1 cellular context compared by ENCODE assay signal in the genomic region with DNA sequence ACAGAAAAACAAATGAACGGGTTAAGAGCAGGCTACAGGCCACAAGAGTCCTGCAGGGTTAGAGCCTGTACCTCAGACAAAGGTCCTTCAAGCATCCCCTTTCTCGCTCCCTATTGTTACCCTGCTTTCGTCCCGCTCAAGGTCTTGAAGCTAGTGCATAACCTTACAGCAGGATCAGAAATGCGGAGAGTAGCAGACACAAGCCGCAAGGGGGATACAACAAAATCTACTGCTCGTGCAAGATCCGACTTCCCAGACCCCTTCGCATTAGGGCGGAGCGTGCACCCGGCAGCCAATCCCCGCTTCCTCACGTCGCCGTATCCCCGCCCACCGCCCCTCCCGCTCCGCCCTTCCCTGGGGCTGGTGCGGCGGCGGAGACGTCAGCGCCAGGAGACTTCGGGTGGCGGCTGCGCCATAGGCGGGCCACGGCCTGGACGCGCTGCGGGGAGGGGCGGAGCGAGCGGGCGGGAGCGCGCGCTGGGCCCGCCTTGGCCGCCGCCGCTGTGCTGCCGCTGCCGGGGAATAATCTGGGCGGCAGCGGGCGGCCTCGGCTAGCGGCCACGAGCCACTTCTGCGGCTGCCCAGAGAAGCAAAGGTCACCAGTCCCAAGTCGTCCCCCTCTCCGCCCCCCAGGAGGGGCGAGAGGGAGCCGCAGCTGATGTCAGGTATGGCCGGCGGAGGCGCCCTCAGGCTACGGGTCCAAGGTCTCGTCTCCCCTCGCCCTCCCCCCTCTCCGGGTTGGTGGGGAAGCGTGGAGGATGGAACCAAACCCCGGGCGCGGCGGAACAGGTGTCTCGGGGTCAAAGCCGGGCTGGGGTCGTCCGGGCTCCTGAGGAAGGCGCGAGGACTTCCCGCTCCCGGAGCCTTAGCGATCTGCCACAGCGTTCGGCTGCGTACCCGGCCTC.
TF ChIP-seq lines count a peak whose summit lies in the region.

A gene (plus strand): TSS at position 389 of the 905 bp plus-strand sequence. CDS start 51,776 bp downstream, outside the sequence.

TF ChIP-seq in HepG2, 621 proteins besides CTCF, POLR2A, EP300 and RAD21 (continued from another document and continues in another):
- TF ChIP-seq, protein P1, sequence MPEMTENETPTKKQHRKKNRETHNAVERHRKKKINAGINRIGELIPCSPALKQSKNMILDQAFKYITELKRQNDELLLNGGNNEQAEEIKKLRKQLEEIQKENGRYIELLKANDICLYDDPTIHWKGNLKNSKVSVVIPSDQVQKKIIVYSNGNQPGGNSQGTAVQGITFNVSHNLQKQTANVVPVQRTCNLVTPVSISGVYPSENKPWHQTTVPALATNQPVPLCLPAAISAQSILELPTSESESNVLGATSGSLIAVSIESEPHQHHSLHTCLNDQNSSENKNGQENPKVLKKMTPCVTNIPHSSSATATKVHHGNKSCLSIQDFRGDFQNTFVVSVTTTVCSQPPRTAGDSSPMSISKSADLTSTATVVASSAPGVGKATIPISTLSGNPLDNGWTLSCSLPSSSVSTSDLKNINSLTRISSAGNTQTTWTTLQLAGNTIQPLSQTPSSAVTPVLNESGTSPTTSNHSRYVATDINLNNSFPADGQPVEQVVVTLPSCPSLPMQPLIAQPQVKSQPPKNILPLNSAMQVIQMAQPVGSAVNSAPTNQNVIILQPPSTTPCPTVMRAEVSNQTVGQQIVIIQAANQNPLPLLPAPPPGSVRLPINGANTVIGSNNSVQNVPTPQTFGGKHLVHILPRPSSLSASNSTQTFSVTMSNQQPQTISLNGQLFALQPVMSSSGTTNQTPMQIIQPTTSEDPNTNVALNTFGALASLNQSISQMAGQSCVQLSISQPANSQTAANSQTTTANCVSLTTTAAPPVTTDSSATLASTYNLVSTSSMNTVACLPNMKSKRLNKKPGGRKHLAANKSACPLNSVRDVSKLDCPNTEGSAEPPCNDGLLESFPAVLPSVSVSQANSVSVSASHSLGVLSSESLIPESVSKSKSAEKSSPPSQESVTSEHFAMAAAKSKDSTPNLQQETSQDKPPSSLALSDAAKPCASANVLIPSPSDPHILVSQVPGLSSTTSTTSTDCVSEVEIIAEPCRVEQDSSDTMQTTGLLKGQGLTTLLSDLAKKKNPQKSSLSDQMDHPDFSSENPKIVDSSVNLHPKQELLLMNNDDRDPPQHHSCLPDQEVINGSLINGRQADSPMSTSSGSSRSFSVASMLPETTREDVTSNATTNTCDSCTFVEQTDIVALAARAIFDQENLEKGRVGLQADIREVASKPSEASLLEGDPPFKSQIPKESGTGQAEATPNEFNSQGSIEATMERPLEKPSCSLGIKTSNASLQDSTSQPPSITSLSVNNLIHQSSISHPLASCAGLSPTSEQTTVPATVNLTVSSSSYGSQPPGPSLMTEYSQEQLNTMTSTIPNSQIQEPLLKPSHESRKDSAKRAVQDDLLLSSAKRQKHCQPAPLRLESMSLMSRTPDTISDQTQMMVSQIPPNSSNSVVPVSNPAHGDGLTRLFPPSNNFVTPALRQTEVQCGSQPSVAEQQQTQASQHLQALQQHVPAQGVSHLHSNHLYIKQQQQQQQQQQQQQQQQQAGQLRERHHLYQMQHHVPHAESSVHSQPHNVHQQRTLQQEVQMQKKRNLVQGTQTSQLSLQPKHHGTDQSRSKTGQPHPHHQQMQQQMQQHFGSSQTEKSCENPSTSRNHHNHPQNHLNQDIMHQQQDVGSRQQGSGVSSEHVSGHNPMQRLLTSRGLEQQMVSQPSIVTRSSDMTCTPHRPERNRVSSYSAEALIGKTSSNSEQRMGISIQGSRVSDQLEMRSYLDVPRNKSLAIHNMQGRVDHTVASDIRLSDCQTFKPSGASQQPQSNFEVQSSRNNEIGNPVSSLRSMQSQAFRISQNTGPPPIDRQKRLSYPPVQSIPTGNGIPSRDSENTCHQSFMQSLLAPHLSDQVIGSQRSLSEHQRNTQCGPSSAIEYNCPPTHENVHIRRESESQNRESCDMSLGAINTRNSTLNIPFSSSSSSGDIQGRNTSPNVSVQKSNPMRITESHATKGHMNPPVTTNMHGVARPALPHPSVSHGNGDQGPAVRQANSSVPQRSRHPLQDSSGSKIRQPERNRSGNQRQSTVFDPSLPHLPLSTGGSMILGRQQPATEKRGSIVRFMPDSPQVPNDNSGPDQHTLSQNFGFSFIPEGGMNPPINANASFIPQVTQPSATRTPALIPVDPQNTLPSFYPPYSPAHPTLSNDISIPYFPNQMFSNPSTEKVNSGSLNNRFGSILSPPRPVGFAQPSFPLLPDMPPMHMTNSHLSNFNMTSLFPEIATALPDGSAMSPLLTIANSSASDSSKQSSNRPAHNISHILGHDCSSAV (CRISPR knock-in tag; IDR thresholded peaks at IDR 0.05; ENCODE audit: borderline replicate concordance): no peak
- TF ChIP-seq GTF3A (CRISPR knock-in tag; conservative IDR thresholded peaks at IDR 0.05) (0 out of 2 replicates have a peak, but pooled peaks have one; percentile 33), ZBTB38 (CRISPR knock-in tag; IDR thresholded peaks at IDR 0.05) (peak; percentile 26), TBX3 (IDR thresholded peaks at IDR 0.05; ENCODE audit: borderline replicate concordance) (peak; percentile 76; the same call in 1 of the 2 replicates), ZNF724P (CRISPR knock-in tag; IDR thresholded peaks at IDR 0.05; ENCODE audit: borderline replicate concordance) (peak; percentile 83; the same call in 1 of the 2 replicates), GATA4 (IDR thresholded peaks at IDR 0.05; ENCODE audit: borderline replicate concordance, low read depth) (peak; percentile 32; the same call in 1 of the 2 replicates), ZBTB8A (CRISPR knock-in tag; IDR thresholded peaks at IDR 0.05; ENCODE audit: borderline replicate concordance, low read depth) (no peak), KDM1A (CRISPR knock-in tag; IDR thresholded peaks at IDR 0.05) (0 out of 2 replicates have a peak, but pooled peaks have one; percentile 11), SOX13 (IDR thresholded peaks at IDR 0.05) (no peak; the same call in 1 of the 2 replicates), SOX13 (CRISPR knock-in tag; conservative IDR thresholded peaks at IDR 0.05 in 1 of 2, IDR thresholded peaks at IDR 0.05 in 1 of 2) (peak in 1 of 2 experiments; percentile 82; a peak in 2 of 4 replicates), PHF8 (CRISPR knock-in tag; IDR thresholded peaks at IDR 0.05) (peak; percentile 77; the same call in 1 of the 2 replicates), ZSCAN29 (CRISPR knock-in tag; conservative IDR thresholded peaks at IDR 0.05) (peak; percentile 21; the same call in 1 of the 2 replicates), SIN3B (IDR thresholded peaks at IDR 0.05; ENCODE audit: low read length) (no peak; the same call in 1 of the 2 replicates), HNRNPK (IDR thresholded peaks at IDR 0.05; ENCODE audit: low read depth, low read length, poor library complexity, severe bottlenecking) (peak; percentile 60), ZNF766 (CRISPR knock-in tag; IDR thresholded peaks at IDR 0.05; ENCODE audit: borderline replicate concordance) (0 out of 2 replicates have a peak, but pooled peaks have one; percentile 10), ZNF317 (CRISPR knock-in tag; IDR thresholded peaks at IDR 0.05) (peak; percentile 59; the same call in 1 of the 2 replicates), NFKB2 (CRISPR knock-in tag; IDR thresholded peaks at IDR 0.05; ENCODE audit: borderline replicate concordance) (peak; percentile 68; the same call in 1 of the 2 replicates), GABPB1 (CRISPR knock-in tag; IDR thresholded peaks at IDR 0.05) (peak; percentile 74; the same call in 1 of the 2 replicates), ZFY (CRISPR knock-in tag; IDR thresholded peaks at IDR 0.05) (peak; percentile 67; the same call in 1 of the 2 replicates), CHD2 (IDR thresholded peaks at IDR 0.05; ENCODE audit: low read depth, low read length) (peak; percentile 11; the same call in 1 of the 2 replicates), ZKSCAN5 (CRISPR knock-in tag; IDR thresholded peaks at IDR 0.05) (no peak), ZNF816 (CRISPR knock-in tag; IDR thresholded peaks at IDR 0.05; ENCODE audit: borderline replicate concordance) (peak; percentile 76), ZNF652 (CRISPR knock-in tag; IDR thresholded peaks at IDR 0.05; ENCODE audit: borderline replicate concordance, low read depth) (peak; percentile 62), JDP2 (CRISPR knock-in tag; IDR thresholded peaks at IDR 0.05; ENCODE audit: borderline replicate concordance) (no peak), PCBP1 (IDR thresholded peaks at IDR 0.05; ENCODE audit: borderline replicate concordance, low read depth, low read length) (peak; percentile 68; the same call in 1 of the 2 replicates), ZNF556 (CRISPR knock-in tag; IDR thresholded peaks at IDR 0.05; ENCODE audit: borderline replicate concordance) (peak; percentile 59; the same call in 1 of the 2 replicates), HDAC1 (CRISPR knock-in tag; IDR thresholded peaks at IDR 0.05) (peak; percentile 75)
- TF ChIP-seq, protein P2, sequence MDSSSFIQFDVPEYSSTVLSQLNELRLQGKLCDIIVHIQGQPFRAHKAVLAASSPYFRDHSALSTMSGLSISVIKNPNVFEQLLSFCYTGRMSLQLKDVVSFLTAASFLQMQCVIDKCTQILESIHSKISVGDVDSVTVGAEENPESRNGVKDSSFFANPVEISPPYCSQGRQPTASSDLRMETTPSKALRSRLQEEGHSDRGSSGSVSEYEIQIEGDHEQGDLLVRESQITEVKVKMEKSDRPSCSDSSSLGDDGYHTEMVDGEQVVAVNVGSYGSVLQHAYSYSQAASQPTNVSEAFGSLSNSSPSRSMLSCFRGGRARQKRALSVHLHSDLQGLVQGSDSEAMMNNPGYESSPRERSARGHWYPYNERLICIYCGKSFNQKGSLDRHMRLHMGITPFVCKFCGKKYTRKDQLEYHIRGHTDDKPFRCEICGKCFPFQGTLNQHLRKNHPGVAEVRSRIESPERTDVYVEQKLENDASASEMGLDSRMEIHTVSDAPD (CRISPR knock-in tag; IDR thresholded peaks at IDR 0.05): peak; percentile 30; the same call in 1 of the 2 replicates
- TF ChIP-seq, protein P3, sequence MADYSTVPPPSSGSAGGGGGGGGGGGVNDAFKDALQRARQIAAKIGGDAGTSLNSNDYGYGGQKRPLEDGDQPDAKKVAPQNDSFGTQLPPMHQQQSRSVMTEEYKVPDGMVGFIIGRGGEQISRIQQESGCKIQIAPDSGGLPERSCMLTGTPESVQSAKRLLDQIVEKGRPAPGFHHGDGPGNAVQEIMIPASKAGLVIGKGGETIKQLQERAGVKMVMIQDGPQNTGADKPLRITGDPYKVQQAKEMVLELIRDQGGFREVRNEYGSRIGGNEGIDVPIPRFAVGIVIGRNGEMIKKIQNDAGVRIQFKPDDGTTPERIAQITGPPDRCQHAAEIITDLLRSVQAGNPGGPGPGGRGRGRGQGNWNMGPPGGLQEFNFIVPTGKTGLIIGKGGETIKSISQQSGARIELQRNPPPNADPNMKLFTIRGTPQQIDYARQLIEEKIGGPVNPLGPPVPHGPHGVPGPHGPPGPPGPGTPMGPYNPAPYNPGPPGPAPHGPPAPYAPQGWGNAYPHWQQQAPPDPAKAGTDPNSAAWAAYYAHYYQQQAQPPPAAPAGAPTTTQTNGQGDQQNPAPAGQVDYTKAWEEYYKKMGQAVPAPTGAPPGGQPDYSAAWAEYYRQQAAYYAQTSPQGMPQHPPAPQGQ (CRISPR knock-in tag; IDR thresholded peaks at IDR 0.05; ENCODE audit: borderline replicate concordance): no peak
- TF ChIP-seq, protein P4, sequence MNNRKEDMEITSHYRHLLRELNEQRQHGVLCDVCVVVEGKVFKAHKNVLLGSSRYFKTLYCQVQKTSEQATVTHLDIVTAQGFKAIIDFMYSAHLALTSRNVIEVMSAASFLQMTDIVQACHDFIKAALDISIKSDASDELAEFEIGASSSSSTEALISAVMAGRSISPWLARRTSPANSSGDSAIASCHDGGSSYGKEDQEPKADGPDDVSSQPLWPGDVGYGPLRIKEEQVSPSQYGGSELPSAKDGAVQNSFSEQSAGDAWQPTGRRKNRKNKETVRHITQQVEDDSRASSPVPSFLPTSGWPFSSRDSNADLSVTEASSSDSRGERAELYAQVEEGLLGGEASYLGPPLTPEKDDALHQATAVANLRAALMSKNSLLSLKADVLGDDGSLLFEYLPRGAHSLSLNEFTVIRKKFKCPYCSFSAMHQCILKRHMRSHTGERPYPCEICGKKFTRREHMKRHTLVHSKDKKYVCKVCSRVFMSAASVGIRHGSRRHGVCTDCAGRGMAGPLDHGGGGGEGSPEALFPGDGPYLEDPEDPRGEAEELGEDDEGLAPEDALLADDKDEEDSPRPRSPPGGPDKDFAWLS (CRISPR knock-in tag; IDR thresholded peaks at IDR 0.05; ENCODE audit: borderline replicate concordance): no peak
- TF ChIP-seq, protein P5, sequence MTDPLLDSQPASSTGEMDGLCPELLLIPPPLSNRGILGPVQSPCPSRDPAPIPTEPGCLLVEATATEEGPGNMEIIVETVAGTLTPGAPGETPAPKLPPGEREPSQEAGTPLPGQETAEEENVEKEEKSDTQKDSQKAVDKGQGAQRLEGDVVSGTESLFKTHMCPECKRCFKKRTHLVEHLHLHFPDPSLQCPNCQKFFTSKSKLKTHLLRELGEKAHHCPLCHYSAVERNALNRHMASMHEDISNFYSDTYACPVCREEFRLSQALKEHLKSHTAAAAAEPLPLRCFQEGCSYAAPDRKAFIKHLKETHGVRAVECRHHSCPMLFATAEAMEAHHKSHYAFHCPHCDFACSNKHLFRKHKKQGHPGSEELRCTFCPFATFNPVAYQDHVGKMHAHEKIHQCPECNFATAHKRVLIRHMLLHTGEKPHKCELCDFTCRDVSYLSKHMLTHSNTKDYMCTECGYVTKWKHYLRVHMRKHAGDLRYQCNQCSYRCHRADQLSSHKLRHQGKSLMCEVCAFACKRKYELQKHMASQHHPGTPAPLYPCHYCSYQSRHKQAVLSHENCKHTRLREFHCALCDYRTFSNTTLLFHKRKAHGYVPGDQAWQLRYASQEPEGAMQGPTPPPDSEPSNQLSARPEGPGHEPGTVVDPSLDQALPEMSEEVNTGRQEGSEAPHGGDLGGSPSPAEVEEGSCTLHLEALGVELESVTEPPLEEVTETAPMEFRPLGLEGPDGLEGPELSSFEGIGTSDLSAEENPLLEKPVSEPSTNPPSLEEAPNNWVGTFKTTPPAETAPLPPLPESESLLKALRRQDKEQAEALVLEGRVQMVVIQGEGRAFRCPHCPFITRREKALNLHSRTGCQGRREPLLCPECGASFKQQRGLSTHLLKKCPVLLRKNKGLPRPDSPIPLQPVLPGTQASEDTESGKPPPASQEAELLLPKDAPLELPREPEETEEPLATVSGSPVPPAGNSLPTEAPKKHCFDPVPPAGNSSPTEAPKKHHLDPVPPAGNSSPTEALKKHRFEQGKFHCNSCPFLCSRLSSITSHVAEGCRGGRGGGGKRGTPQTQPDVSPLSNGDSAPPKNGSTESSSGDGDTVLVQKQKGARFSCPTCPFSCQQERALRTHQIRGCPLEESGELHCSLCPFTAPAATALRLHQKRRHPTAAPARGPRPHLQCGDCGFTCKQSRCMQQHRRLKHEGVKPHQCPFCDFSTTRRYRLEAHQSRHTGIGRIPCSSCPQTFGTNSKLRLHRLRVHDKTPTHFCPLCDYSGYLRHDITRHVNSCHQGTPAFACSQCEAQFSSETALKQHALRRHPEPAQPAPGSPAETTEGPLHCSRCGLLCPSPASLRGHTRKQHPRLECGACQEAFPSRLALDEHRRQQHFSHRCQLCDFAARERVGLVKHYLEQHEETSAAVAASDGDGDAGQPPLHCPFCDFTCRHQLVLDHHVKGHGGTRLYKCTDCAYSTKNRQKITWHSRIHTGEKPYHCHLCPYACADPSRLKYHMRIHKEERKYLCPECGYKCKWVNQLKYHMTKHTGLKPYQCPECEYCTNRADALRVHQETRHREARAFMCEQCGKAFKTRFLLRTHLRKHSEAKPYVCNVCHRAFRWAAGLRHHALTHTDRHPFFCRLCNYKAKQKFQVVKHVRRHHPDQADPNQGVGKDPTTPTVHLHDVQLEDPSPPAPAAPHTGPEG (CRISPR knock-in tag; IDR thresholded peaks at IDR 0.05): peak; percentile 62; the same call in 1 of the 2 replicates
- TF ChIP-seq, protein P6, sequence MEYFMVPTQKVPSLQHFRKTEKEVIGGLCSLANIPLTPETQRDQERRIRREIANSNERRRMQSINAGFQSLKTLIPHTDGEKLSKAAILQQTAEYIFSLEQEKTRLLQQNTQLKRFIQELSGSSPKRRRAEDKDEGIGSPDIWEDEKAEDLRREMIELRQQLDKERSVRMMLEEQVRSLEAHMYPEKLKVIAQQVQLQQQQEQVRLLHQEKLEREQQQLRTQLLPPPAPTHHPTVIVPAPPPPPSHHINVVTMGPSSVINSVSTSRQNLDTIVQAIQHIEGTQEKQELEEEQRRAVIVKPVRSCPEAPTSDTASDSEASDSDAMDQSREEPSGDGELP (IDR thresholded peaks at IDR 0.05; ENCODE audit: borderline replicate concordance, low read depth): peak; percentile 92
